15 cellular contexts compared by ENCODE assay signal in the genomic region with DNA sequence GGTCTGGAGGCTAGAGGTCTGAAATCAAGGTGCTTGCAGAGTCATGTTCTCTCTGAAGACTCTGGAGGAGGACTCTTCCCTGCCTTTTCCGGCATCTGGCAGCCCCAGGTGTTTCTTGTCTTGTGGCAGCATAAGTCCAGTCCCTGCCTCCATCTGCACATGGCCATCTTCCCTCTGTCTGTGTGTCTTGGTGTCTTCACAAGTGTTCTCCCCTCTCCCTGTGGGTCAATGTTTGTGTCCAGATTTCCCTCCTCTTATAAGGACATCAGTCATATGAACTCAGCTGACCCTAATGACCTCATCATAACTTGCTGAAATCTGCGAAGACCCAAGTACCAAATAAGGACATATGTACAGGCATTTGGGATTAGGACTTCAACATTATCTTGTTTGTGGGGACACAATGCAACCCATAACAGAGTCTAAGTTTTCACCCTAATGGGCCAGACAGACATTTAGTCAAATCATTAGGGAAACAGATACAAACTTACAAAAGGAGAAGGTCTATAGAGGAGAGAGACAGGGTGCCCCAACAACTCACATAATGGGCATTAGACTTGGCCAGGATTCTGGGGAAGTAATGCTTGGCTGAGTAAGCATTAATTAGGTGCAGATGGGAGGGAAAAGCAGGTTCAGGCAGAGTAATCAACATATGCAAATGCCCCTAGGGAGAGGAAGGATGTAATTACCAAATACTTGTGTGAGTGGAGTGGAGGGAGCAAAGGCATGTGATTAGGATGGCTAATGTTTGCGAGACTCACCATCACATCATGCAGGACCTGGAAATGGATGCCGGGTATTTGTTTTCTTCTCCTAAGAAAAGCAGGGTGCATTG.
DNase-seq lines count a peak whose midpoint lies in the region; ATAC-seq and TF ChIP-seq lines count a peak whose summit lies in the region.
"Had no signal": no experiment of that assay in that cellular context is flagged by ENCODE, and none has a peak within 500 bp of the region (broad histone marks: within the 10 kb centered on the region; RNA-seq: fewer than 3 reads in every experiment).

No MANE protein-coding gene starts in this region.

- no peak for DNase-seq in left ventricle myocardium superior
- no peak for DNase-seq in right cardiac atrium
- DNase-seq in NCI-H524 treated with DMSO at 0.1 percent for 48 hours (lab: John Stamatoyannopoulos, UW), result peak; percentile 58
- peak; percentile 79 for DNase-seq in fibroblast of gingiva (ENCODE audit: low read depth)
- DNase-seq in upper lobe of right lung, result no peak
- DNase-seq in dedifferentiated amniotic fluid mesenchymal stem cell (ENCODE audit: extremely low spot score), result no peak
- no peak for DNase-seq in mucosa of descending colon
- DNase-seq: activated CD4-positive, CD25-positive, alpha-beta regulatory T cell; C1 segment of cervical spinal cord; GDM1; Karpas-422; NCI-H510A treated with DMSO at 0.1 percent for 48 hours; posterior cingulate gyrus; stimulated activated naive CD8-positive, alpha-beta T cell treated with anti-CD3 and anti-CD28 coated beads, Interleukin-15, Interleukin-2, amounts not matched to agents 100 U/mL and 50 U/mL, for 24 hours had no signal

- H3K27me3 ChIP-seq in right cardiac atrium (ENCODE audit: control insufficient read depth, insufficient read depth) (no peaks in the 10 kb centered on the region), upper lobe of right lung (no peaks in the 10 kb centered on the region)

- 64% methylated on average over 4 of the region's 4 CpGs for WGBS in right cardiac atrium

- no peaks in the 10 kb centered on the region for H3K9me3 ChIP-seq in right cardiac atrium (ENCODE audit: control insufficient read depth, low read length)
- H3K9me3 ChIP-seq in upper lobe of right lung, result no peaks in the 10 kb centered on the region
- H3K9me3 ChIP-seq in mucosa of descending colon, result no peaks in the 10 kb centered on the region

- ATAC-seq in left ventricle myocardium superior, result peak; percentile 57
- no peak for ATAC-seq in right cardiac atrium
- ATAC-seq in upper lobe of right lung, result peak; percentile 7
- ATAC-seq in HG03045 (IDR thresholded peaks at IDR 0.05; ENCODE audit: unreplicated experiment), result no peak
- no peak for ATAC-seq in mucosa of descending colon
- ATAC-seq: stimulated activated naive CD8-positive, alpha-beta T cell treated with anti-CD3 and anti-CD28 coated beads, Interleukin-15, Interleukin-2, amounts not matched to agents 100 U/mL and 50 U/mL, for 24 hours had no signal

- H3K36me3 ChIP-seq in upper lobe of right lung (no peaks in the 10 kb centered on the region), mucosa of descending colon (ENCODE audit: low read depth) (no peaks in the 10 kb centered on the region)

- intact Hi-C loops in left ventricle myocardium superior (cut with micrococcal nuclease) (no loop called here), right cardiac atrium (cut with DNase I) (no loop called here), upper lobe of right lung (cut with DNase I) (no loop called here), mucosa of descending colon (cut with DNase I, micrococcal nuclease) (no loop called here)

- H3K27ac ChIP-seq in right cardiac atrium (ENCODE audit: low read length), result no peak overlapping the region
- no peak overlapping the region for H3K27ac ChIP-seq in upper lobe of right lung

- H3K4me3 ChIP-seq in right cardiac atrium (ENCODE audit: low read length) (no peak overlapping the region), upper lobe of right lung (no peak overlapping the region), mucosa of descending colon (no peak overlapping the region)

- no peak for TF ChIP-seq CTCF in upper lobe of right lung (IDR thresholded peaks at IDR 0.05)
- no peak for TF ChIP-seq CTCF in mucosa of descending colon (IDR thresholded peaks at IDR 0.05)

- H3K4me1 ChIP-seq in right cardiac atrium (ENCODE audit: control insufficient read depth, insufficient read depth, low read length) (peaks cover 6% of the 10 kb centered on the region), upper lobe of right lung (peaks cover 12% of the 10 kb centered on the region), mucosa of descending colon (ENCODE audit: low read depth) (no peaks in the 10 kb centered on the region)

Comparison
In these comparisons a context has a peak if more than half of its experiments do, and no peak if none do; other contexts are left out.
1. ATAC-seq: peak in left ventricle myocardium superior (single experiment) and upper lobe of right lung (single experiment); none in right cardiac atrium (0 of 2), HG03045 (single experiment) and mucosa of descending colon (single experiment).
2. DNase-seq: peak in NCI-H524 treated with DMSO at 0.1 percent for 48 hours (single experiment) and fibroblast of gingiva (single experiment); none in left ventricle myocardium superior (single experiment), right cardiac atrium (0 of 3), upper lobe of right lung (single experiment), dedifferentiated amniotic fluid mesenchymal stem cell (single experiment) and mucosa of descending colon (0 of 3).